1 cellular context compared by ENCODE assay signal in the genomic region with DNA sequence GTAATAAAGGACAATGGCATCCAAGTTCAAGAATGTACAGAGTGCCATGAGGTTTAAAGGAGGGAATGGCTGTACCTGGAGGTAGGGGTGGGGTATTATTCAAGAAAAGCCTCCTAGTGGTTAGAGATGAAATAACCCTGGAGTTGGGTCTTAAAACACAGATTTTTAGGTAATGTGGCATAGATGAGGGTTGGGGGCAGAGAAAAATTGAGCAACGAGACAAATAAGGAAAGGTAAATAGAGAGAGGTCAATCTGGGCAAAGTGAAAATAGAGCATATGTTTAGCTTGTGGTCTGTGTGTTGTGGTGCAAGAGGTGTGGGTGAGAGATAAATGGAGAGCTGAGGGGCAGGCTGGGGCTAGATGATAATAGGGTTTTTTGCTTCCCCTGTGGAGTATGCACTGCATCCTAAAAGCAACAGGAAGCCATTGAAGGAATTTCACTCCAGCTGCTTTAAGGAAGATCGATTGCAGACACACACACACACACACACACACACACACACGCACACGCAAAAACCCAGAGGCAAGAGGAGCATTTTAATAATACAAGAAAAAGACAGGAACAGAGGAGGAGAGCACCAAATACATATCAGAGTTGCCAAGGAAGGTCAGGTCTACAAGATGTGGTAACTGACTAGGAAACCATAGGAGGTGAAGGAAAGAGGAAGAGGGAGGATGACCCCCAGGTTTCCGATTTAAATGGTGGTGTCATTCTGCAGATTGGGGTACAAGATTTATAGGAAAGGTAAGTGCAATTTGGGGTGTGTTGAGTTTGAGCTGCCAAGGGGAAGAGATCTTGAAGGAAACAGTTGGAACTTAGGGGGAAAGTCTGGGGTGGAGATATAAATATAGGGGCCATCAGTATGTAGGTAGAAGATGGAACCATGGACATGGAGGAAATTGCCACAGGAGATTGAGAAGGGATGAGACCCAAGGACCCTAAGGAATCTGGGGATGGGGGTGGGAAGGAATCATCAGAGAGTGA.
TF ChIP-seq lines count a peak whose summit lies in the region.

No MANE protein-coding gene starts in this region.

TF ChIP-seq in HepG2, 621 proteins besides CTCF, POLR2A, EP300 and RAD21 (continued from another document and continues in another):
- TF ChIP-seq, protein P1, sequence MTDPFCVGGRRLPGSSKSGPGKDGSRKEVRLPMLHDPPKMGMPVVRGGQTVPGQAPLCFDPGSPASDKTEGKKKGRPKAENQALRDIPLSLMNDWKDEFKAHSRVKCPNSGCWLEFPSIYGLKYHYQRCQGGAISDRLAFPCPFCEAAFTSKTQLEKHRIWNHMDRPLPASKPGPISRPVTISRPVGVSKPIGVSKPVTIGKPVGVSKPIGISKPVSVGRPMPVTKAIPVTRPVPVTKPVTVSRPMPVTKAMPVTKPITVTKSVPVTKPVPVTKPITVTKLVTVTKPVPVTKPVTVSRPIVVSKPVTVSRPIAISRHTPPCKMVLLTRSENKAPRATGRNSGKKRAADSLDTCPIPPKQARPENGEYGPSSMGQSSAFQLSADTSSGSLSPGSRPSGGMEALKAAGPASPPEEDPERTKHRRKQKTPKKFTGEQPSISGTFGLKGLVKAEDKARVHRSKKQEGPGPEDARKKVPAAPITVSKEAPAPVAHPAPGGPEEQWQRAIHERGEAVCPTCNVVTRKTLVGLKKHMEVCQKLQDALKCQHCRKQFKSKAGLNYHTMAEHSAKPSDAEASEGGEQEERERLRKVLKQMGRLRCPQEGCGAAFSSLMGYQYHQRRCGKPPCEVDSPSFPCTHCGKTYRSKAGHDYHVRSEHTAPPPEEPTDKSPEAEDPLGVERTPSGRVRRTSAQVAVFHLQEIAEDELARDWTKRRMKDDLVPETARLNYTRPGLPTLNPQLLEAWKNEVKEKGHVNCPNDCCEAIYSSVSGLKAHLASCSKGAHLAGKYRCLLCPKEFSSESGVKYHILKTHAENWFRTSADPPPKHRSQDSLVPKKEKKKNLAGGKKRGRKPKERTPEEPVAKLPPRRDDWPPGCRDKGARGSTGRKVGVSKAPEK (CRISPR knock-in tag; IDR thresholded peaks at IDR 0.05; ENCODE audit: borderline replicate concordance): peak; percentile 53; the same call in 1 of the 2 replicates
- TF ChIP-seq HOXA5 (CRISPR knock-in tag; IDR thresholded peaks at IDR 0.05) (peak; percentile 92), ZNF24 (IDR thresholded peaks at IDR 0.05) (peak; percentile 62; the same call in 1 of the 2 replicates), ZNF678 (CRISPR knock-in tag; IDR thresholded peaks at IDR 0.05) (0 out of 2 replicates have a peak, but pooled peaks have one; percentile 57), REST (IDR thresholded peaks at IDR 0.05; ENCODE audit: borderline replicate concordance in 1 of 2, low read depth in 1 of 2, low read length in 2 of 2) (peak in 1 of 2 experiments; percentile 81; a peak in 2 of 4 replicates), ZNF703 (CRISPR knock-in tag; IDR thresholded peaks at IDR 0.05; ENCODE audit: borderline replicate concordance) (no peak), ZFP90 (CRISPR knock-in tag; IDR thresholded peaks at IDR 0.05; ENCODE audit: borderline replicate concordance) (peak; percentile 88), ZBTB21 (CRISPR knock-in tag; IDR thresholded peaks at IDR 0.05) (peak; percentile 16; the same call in 1 of the 2 replicates), ZNF142 (CRISPR knock-in tag; IDR thresholded peaks at IDR 0.05) (peak; percentile 79), CHD2 (IDR thresholded peaks at IDR 0.05; ENCODE audit: low read depth, low read length) (no peak), XRCC5 (optimal IDR thresholded peaks at IDR 0.05; ENCODE audit: low read length) (peak; percentile 75), CREB1 (IDR thresholded peaks at IDR 0.05) (peak; percentile 28; the same call in 1 of the 2 replicates), CREB1 (CRISPR knock-in tag; IDR thresholded peaks at IDR 0.05) (peak; percentile 78), ZNF343 (CRISPR knock-in tag; IDR thresholded peaks at IDR 0.05) (0 out of 2 replicates have a peak, but pooled peaks have one; percentile 85), ZNF20 (CRISPR knock-in tag; IDR thresholded peaks at IDR 0.05) (0 out of 2 replicates have a peak, but pooled peaks have one; percentile 41), ARID5B (CRISPR knock-in tag; IDR thresholded peaks at IDR 0.05) (peak; percentile 100), ZNF720 (CRISPR knock-in tag; IDR thresholded peaks at IDR 0.05) (peak; percentile 71; the same call in 1 of the 2 replicates), MTF1 (CRISPR knock-in tag; IDR thresholded peaks at IDR 0.05) (no peak), ZNF740 (CRISPR knock-in tag; IDR thresholded peaks at IDR 0.05) (peak; percentile 82; the same call in 1 of the 2 replicates), PHF8 (CRISPR knock-in tag; IDR thresholded peaks at IDR 0.05) (peak; percentile 49; the same call in 1 of the 2 replicates), ZNF543 (CRISPR knock-in tag; IDR thresholded peaks at IDR 0.05) (peak; percentile 97), ZFX (CRISPR knock-in tag; IDR thresholded peaks at IDR 0.05; ENCODE audit: low read depth) (peak; percentile 30; the same call in 1 of the 2 replicates), ZNF451 (CRISPR knock-in tag; IDR thresholded peaks at IDR 0.05) (0 out of 2 replicates have a peak, but pooled peaks have one; percentile 48)
- TF ChIP-seq, protein P2, sequence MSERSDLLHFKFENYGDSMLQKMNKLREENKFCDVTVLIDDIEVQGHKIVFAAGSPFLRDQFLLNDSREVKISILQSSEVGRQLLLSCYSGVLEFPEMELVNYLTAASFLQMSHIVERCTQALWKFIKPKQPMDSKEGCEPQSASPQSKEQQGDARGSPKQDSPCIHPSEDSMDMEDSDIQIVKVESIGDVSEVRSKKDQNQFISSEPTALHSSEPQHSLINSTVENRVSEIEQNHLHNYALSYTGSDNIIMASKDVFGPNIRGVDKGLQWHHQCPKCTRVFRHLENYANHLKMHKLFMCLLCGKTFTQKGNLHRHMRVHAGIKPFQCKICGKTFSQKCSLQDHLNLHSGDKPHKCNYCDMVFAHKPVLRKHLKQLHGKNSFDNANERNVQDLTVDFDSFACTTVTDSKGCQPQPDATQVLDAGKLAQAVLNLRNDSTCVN (CRISPR knock-in tag; IDR thresholded peaks at IDR 0.05; ENCODE audit: borderline replicate concordance): peak; percentile 49; the same call in 1 of the 2 replicates
- TF ChIP-seq, protein P3, sequence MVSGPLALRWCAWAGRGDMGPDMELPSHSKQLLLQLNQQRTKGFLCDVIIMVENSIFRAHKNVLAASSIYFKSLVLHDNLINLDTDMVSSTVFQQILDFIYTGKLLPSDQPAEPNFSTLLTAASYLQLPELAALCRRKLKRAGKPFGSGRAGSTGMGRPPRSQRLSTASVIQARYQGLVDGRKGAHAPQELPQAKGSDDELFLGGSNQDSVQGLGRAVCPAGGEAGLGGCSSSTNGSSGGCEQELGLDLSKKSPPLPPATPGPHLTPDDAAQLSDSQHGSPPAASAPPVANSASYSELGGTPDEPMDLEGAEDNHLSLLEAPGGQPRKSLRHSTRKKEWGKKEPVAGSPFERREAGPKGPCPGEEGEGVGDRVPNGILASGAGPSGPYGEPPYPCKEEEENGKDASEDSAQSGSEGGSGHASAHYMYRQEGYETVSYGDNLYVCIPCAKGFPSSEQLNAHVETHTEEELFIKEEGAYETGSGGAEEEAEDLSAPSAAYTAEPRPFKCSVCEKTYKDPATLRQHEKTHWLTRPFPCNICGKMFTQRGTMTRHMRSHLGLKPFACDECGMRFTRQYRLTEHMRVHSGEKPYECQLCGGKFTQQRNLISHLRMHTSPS (CRISPR knock-in tag; IDR thresholded peaks at IDR 0.05; ENCODE audit: low read depth): peak; percentile 89; the same call in 1 of the 2 replicates
- TF ChIP-seq, protein P4, sequence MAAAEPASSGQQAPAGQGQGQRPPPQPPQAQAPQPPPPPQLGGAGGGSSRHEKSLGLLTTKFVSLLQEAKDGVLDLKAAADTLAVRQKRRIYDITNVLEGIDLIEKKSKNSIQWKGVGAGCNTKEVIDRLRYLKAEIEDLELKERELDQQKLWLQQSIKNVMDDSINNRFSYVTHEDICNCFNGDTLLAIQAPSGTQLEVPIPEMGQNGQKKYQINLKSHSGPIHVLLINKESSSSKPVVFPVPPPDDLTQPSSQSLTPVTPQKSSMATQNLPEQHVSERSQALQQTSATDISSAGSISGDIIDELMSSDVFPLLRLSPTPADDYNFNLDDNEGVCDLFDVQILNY (CRISPR knock-in tag; conservative IDR thresholded peaks at IDR 0.05): no peak
